Comparison of ENCODE assay signal across 20 cellular contexts in genomic region chr10:112246-112645, GRCh38. TPM values are rescaled to one million over a fixed set of nuclear protein-coding genes. Genes with fewer than 3 reads are reported as not detected.
DNase-seq lines count a peak whose midpoint lies in the region; ATAC-seq, FAIRE-seq and TF ChIP-seq lines count a peak whose summit lies in the region.
"Had no signal": no experiment of that assay in that cellular context is flagged by ENCODE, and none has a peak within 500 bp of the region (broad histone marks: within the 10 kb centered on the region; RNA-seq: fewer than 3 reads in every experiment).

No MANE protein-coding gene starts in this region.

- FAIRE-seq in pancreas (lab: Jason Lieb, UNC) = no peak

- H3K27ac ChIP-seq in foreskin keratinocyte = no peak overlapping the region
- H3K27ac ChIP-seq in pancreas = no peak overlapping the region
- H3K27ac ChIP-seq: gastrocnemius medialis, suprapubic skin had no signal

- peak; percentile 36 for DNase-seq in ELR (ENCODE audit: low read depth)
- peak; percentile 15 for DNase-seq in RKO (ENCODE audit: low spot score)
- DNase-seq in foreskin keratinocyte = peak; percentile 85 to 96
- DNase-seq in pancreas = no peak
- DNase-seq in stimulated activated effector memory CD8-positive, alpha-beta T cell treated with anti-CD3 and anti-CD28 coated beads, Interleukin-12 subunit alpha, Interleukin-12 subunit beta, amount 100 ng/mL, for 72 hours (ENCODE audit: low spot score in 2 of 2) = no peak
- DNase-seq in H4 (ENCODE audit: low spot score) = no peak
- DNase-seq in KG1 (lab: John Stamatoyannopoulos, UW) = no peak
- no peak for DNase-seq in germinal center (ENCODE audit: low spot score)
- DNase-seq: activated B cell treated with CpG ODN at 0.5 μM for 24 hours; activated CD8-positive, alpha-beta memory T cell treated with anti-CD3 and anti-CD28 coated beads, Interleukin-2, amount 10 ng/mL, durations not matched to agents 7 days and 5 days; activated effector memory CD4-positive, alpha-beta T cell treated with anti-CD3 and anti-CD28 coated beads, Interleukin-2, amount 50 U/mL, for 16 hours; AML-193; amygdala; Calu3; gastrocnemius medialis; mesendoderm; NCI-H2107; stimulated activated CD4-positive, alpha-beta T cell treated with anti-CD3 and anti-CD28 coated beads, Interleukin-2, amount 100 ng/mL, for 24 hours had no signal

- no peak for TF ChIP-seq CTCF in foreskin keratinocyte (conservative IDR thresholded peaks at IDR 0.05)
- no peak for TF ChIP-seq CTCF in pancreas (IDR thresholded peaks at IDR 0.05)

- H3K36me3 ChIP-seq in pancreas = no peaks in the 10 kb centered on the region
- H3K36me3 ChIP-seq: gastrocnemius medialis, suprapubic skin had no signal

- H3K27ac Mint-ChIP-seq in stimulated activated effector memory CD8-positive, alpha-beta T cell treated with anti-CD3 and anti-CD28 coated beads, Interleukin-12 subunit alpha, Interleukin-12 subunit beta, amount 100 ng/mL, for 72 hours = no peak overlapping the region
- H3K27ac Mint-ChIP-seq: activated B cell treated with CpG ODN at 0.5 μM for 24 hours; activated CD8-positive, alpha-beta memory T cell treated with anti-CD3 and anti-CD28 coated beads, Interleukin-2, amount 10 ng/mL, durations not matched to agents 7 days and 5 days had no signal

- 37 to 45% methylated on average over 3 of the region's 3 CpGs for WGBS in pancreas, 2 donors

- no peaks in the 10 kb centered on the region for H3K9me3 ChIP-seq in pancreas
- H3K9me3 ChIP-seq: gastrocnemius medialis, suprapubic skin had no signal

- H3K4me3 ChIP-seq in pancreas = no peak overlapping the region
- H3K4me3 ChIP-seq: gastrocnemius medialis, suprapubic skin had no signal

- intact Hi-C loops in pancreas (cut with DNase I) = no loop called here

- peaks cover 5% of the 10 kb centered on the region for H3K4me1 ChIP-seq in foreskin keratinocyte
- H3K4me1 ChIP-seq in pancreas = peaks cover 0 to 4% (median 0%) of the 10 kb centered on the region in 3 donors
- H3K4me1 ChIP-seq: gastrocnemius medialis, suprapubic skin had no signal

- H3K36me3 Mint-ChIP-seq in stimulated activated effector memory CD8-positive, alpha-beta T cell treated with anti-CD3 and anti-CD28 coated beads, Interleukin-12 subunit alpha, Interleukin-12 subunit beta, amount 100 ng/mL, for 72 hours = no peaks in the 10 kb centered on the region
- H3K36me3 Mint-ChIP-seq: activated CD8-positive, alpha-beta memory T cell treated with anti-CD3 and anti-CD28 coated beads, Interleukin-2, amount 10 ng/mL, durations not matched to agents 7 days and 5 days had no signal

- ATAC-seq in foreskin keratinocyte (peak; percentile 98), pancreas (peak in 3 of 4 donors; percentile 49 to 63 (median 61))
- ATAC-seq in stimulated activated effector memory CD8-positive, alpha-beta T cell treated with anti-CD3 and anti-CD28 coated beads, Interleukin-12 subunit alpha, Interleukin-12 subunit beta, amount 100 ng/mL, for 72 hours = no peak
- ATAC-seq: activated CD8-positive, alpha-beta memory T cell treated with anti-CD3 and anti-CD28 coated beads, Interleukin-2, amount 10 ng/mL, durations not matched to agents 7 days and 5 days; gastrocnemius medialis; sciatic nerve had no signal

- no peaks in the 10 kb centered on the region for H3K4me1 Mint-ChIP-seq in stimulated activated effector memory CD8-positive, alpha-beta T cell treated with anti-CD3 and anti-CD28 coated beads, Interleukin-12 subunit alpha, Interleukin-12 subunit beta, amount 100 ng/mL, for 72 hours

- no peaks in the 10 kb centered on the region for H3K27me3 ChIP-seq in foreskin keratinocyte
- no peaks in the 10 kb centered on the region for H3K27me3 ChIP-seq in pancreas
- H3K27me3 ChIP-seq: gastrocnemius medialis, suprapubic skin had no signal

- no peaks in the 10 kb centered on the region for H3K9me3 Mint-ChIP-seq in stimulated activated effector memory CD8-positive, alpha-beta T cell treated with anti-CD3 and anti-CD28 coated beads, Interleukin-12 subunit alpha, Interleukin-12 subunit beta, amount 100 ng/mL, for 72 hours

- H3K4me3 Mint-ChIP-seq in stimulated activated effector memory CD8-positive, alpha-beta T cell treated with anti-CD3 and anti-CD28 coated beads, Interleukin-12 subunit alpha, Interleukin-12 subunit beta, amount 100 ng/mL, for 72 hours = no peak overlapping the region
- H3K4me3 Mint-ChIP-seq: activated B cell treated with CpG ODN at 0.5 μM for 24 hours; activated CD8-positive, alpha-beta memory T cell treated with anti-CD3 and anti-CD28 coated beads, Interleukin-2, amount 10 ng/mL, durations not matched to agents 7 days and 5 days had no signal

RNA-seq across cellular contexts. Expression of gene ZMYND11, which starts 23.0 kb away (rescaled TPM):
- 40.4 and 41.4 TPM in 2 replicates for total RNA-seq in foreskin keratinocyte
- 11.1 and 13.4 TPM in 2 replicates for polyA plus RNA-seq in foreskin keratinocyte
- 10 to 100 TPM; 31.3 to 51.4 (median 39.9) TPM for total RNA-seq in pancreas
- 10 to 100 TPM; 20.5 to 34.1 TPM for polyA plus RNA-seq in pancreas
- total RNA-seq in H4 (2014; rRNA removed; shearing (Covaris generic)) = 26.7 and 31.4 TPM in 2 replicates

Comparison
In these comparisons a context has a peak if more than half of its experiments do, and no peak if none do; other contexts are left out.
1. DNase-seq: peak in ELR (single experiment), RKO (single experiment) and foreskin keratinocyte (2 of 2); none in pancreas (0 of 6), stimulated activated effector memory CD8-positive, alpha-beta T cell treated with anti-CD3 and anti-CD28 coated beads, Interleukin-12 subunit alpha, Interleukin-12 subunit beta, amount 100 ng/mL, for 72 hours (0 of 2), H4 (single experiment), KG1 (single experiment) and germinal center (single experiment).